Comparison of ENCODE assay signal across 21 cellular contexts in the genomic region with DNA sequence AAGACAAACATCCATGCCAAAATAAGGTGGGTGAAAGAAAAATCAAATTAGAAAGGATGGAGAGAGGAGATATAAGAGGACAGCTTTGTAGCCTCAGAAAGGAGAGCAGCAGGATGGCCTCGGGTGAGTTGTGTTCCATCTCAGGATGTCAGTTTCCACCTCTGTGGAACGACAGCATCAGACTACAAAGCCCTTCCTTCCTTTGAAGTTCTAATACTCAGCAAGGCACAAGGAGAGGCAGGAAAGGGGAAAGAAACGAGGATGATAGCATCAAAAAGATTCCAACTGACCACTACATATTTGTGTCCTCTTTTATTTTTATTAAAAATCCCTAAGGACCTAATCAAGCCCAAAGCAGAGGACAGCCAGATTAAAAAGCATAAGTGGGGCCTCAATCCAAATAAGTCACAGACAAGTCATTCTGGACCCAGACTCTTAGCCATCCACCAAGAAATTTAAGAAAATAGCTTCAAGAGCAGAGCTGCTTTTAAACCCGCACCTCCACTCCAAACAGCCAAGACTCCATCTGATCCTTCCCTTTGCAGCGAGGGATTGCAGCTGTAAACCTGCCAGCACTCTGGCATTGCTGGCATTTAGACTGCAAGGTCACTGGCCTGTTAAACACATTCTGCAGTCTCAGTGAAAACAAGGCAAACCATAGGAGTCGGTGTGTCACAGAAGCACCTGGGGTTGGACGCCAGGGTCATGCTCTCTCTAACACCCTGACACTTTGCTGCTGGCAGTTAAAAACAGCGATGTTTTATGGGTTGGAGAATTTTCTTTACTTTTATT.
DNase-seq lines count a peak whose midpoint lies in the region; ATAC-seq and TF ChIP-seq lines count a peak whose summit lies in the region.
"Had no signal": no experiment of that assay in that cellular context is flagged by ENCODE, and none has a peak within 500 bp of the region (broad histone marks: within the 10 kb centered on the region; RNA-seq: fewer than 3 reads in every experiment).

No MANE protein-coding gene starts in this region.

- ATAC-seq in Right ventricle myocardium inferior (peak; percentile 75), heart right ventricle (peak; percentile 48 to 78 (median 70)), upper lobe of right lung (peak; percentile 32)
- ATAC-seq: natural killer cell treated with Interleukin-12 subunit alpha and Interleukin-12 subunit beta and Interleukin-15 and Interleukin-18, amount 100 ng/mL, for 72 hours; stimulated activated naive CD8-positive, alpha-beta T cell treated with anti-CD3 and anti-CD28 coated beads, Interleukin-15, Interleukin-2, amounts not matched to agents 100 U/mL and 50 U/mL, for 24 hours; T-cell had no signal

- no peak for TF ChIP-seq CTCF in right atrium auricular region (IDR thresholded peaks at IDR 0.05)
- TF ChIP-seq CTCF in heart right ventricle (IDR thresholded peaks at IDR 0.05): no peak
- no peak for TF ChIP-seq CTCF in upper lobe of right lung (IDR thresholded peaks at IDR 0.05)

- H3K4me3 ChIP-seq in right atrium auricular region: no peak overlapping the region
- no peak overlapping the region for H3K4me3 ChIP-seq in heart right ventricle
- no peak overlapping the region for H3K4me3 ChIP-seq in upper lobe of right lung
- H3K4me3 ChIP-seq: GM23338, MG63 had no signal

- DNase-seq in Right ventricle myocardium inferior (ENCODE audit: missing footprints) (peak; percentile 45), right atrium auricular region (ENCODE audit: low spot score) (no peak), heart right ventricle (peak; percentile 25 to 29), myocyte (ENCODE audit: low read depth) (peak; percentile 47), upper lobe of right lung (no peak), H4 (ENCODE audit: low spot score) (no peak), NCI-H226 (no peak), kidney glomerular epithelial cell (lab: John Stamatoyannopoulos, UW) (no peak)
- DNase-seq: activated CD4-positive, alpha-beta T cell treated with anti-CD3 and anti-CD28 coated beads, Interleukin-2, amount 50 U/mL, for 48 hours; activated naive CD4-positive, alpha-beta T cell treated with anti-CD3 and anti-CD28 coated beads, Interleukin-2, amount 50 U/mL, for 16 hours; brain microvascular endothelial cell; dermis blood vessel endothelial cell; mesenchymal stem cell; MG63; NCI-H1694 treated with DMSO at 0.1 percent for 48 hours; NCI-H2227 treated with DMSO at 0.1 percent for 48 hours; stimulated activated naive CD8-positive, alpha-beta T cell treated with anti-CD3 and anti-CD28 coated beads, Interleukin-15, Interleukin-2, amounts not matched to agents 100 U/mL and 50 U/mL, for 24 hours; T-cell had no signal

- 31 to 36% methylated on average over 8 of the region's 8 CpGs for WGBS in heart right ventricle, 2 donors

- H3K36me3 ChIP-seq in right atrium auricular region (no peaks in the 10 kb centered on the region), heart right ventricle (no peaks in the 10 kb centered on the region), upper lobe of right lung (no peaks in the 10 kb centered on the region)
- H3K36me3 ChIP-seq: brain microvascular endothelial cell, MG63 had no signal

- H3K4me1 ChIP-seq in right atrium auricular region: peaks cover 0 to 8% of the 10 kb centered on the region in 2 donors
- H3K4me1 ChIP-seq in heart right ventricle: peaks cover 0 to 11% (median 0%) of the 10 kb centered on the region in 9 donors
- H3K4me1 ChIP-seq in upper lobe of right lung: no peaks in the 10 kb centered on the region

- no peaks in the 10 kb centered on the region for H3K27me3 ChIP-seq in right atrium auricular region
- H3K27me3 ChIP-seq in heart right ventricle: no peaks in the 10 kb centered on the region
- H3K27me3 ChIP-seq in upper lobe of right lung: no peaks in the 10 kb centered on the region
- H3K27me3 ChIP-seq: brain microvascular endothelial cell, MG63 had no signal

- no peaks in the 10 kb centered on the region for H3K9me3 ChIP-seq in right atrium auricular region
- H3K9me3 ChIP-seq in heart right ventricle: no peaks in the 10 kb centered on the region
- H3K9me3 ChIP-seq in upper lobe of right lung: no peaks in the 10 kb centered on the region
- H3K9me3 ChIP-seq: MG63 had no signal

- H3K27ac ChIP-seq in right atrium auricular region (no peak overlapping the region), heart right ventricle (peak overlapping the region in 1 of 10 donors; percentile 38), upper lobe of right lung (no peak overlapping the region)
- H3K27ac ChIP-seq: brain microvascular endothelial cell, C4-2B had no signal

- intact Hi-C loops in Right ventricle myocardium inferior (cut with DNase I): no loop called here
- intact Hi-C loops in heart right ventricle (cut with DNase I): no loop called here
- intact Hi-C loops in upper lobe of right lung (cut with DNase I): no loop called here

Comparison
In these comparisons a context has a peak if more than half of its experiments do, and no peak if none do; other contexts are left out.
1. DNase-seq: peak in Right ventricle myocardium inferior (single experiment), heart right ventricle (2 of 2) and myocyte (single experiment); none in right atrium auricular region (single experiment), upper lobe of right lung (single experiment), H4 (single experiment), NCI-H226 (single experiment) and kidney glomerular epithelial cell (single experiment).
2. Peak in every context shown above with its lines, with median percentiles within 50 percentile points of each other: ATAC-seq.